ENCODE assay signal across 9 cellular contexts in the genomic region with DNA sequence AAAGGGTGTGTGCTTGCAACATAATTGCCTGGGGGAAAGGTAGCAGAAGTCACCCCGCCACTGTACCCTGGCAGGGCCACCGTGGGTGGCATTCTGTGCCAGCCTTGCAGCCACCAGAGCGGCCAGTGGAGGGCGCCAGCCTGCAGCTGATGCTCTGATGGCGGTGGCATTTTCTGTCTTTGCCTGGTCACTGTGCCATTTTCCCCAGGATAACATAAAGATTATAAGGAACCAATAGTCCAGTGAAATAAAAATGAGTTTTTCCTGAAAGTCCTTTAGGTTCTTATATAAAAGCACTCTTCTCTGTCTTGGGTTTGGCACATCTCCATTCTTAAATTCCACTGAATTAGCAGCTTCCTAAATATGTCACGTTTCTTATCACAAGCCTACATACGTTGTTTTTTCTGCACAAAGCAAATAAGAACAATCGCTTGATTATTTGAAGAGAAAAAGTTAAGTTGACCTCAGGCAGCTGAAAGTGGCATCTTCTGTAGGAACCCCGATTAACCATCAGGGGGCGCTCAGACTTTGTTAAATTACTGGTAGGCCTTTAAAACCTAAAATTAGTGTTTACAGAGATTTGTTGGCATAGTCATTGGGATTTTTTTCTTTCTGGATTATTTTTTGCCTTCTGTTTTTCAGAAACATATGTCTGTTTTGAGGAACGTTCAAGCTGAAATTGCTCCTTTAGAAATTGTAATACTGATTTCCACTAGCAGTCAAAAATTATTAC.
A peak's percentile ranks its signal among the peaks of the same experiment; 100 is the strongest.
DNase-seq lines count a peak whose midpoint lies in the region; ATAC-seq, FAIRE-seq and TF ChIP-seq lines count a peak whose summit lies in the region.
"Had no signal": no experiment of that assay in that cellular context is flagged by ENCODE, and none has a peak within 500 bp of the region (broad histone marks: within the 10 kb centered on the region; RNA-seq: fewer than 3 reads in every experiment).

No MANE protein-coding gene starts in this region.

- no peaks in the 10 kb centered on the region for H3K9me3 Mint-ChIP-seq in activated T-cell treated with anti-CD3 and anti-CD28 coated beads, Interleukin-2, amount 50 U/mL, for 72 hours
- H3K9me3 Mint-ChIP-seq in neural crest cell = no peaks in the 10 kb centered on the region

- H3K36me3 Mint-ChIP-seq in activated T-cell treated with anti-CD3 and anti-CD28 coated beads, Interleukin-2, amount 50 U/mL, for 72 hours (ENCODE audit: insufficient read depth in 2 of 2) = no peaks in the 10 kb centered on the region
- H3K36me3 Mint-ChIP-seq in neural crest cell (ENCODE audit: low read depth) = no peaks in the 10 kb centered on the region

- ATAC-seq in activated T-cell treated with anti-CD3 and anti-CD28 coated beads, Interleukin-2, amount 50 U/mL, for 72 hours (replicated peaks in 1 of 2) = peak; percentile 75 to 80

- peak overlapping the region; percentile 75 for H3K27ac ChIP-seq in substantia nigra (ENCODE audit: low read depth, low read length, poor library complexity, severe bottlenecking)
- H3K27ac ChIP-seq: BLaER1 had no signal

- no peak overlapping the region for H3K4me3 ChIP-seq in fibroblast of mammary gland (ENCODE audit: control insufficient read depth, low read depth, low read length)
- H3K4me3 ChIP-seq: BLaER1 had no signal

- no peak overlapping the region for H3K27ac Mint-ChIP-seq in activated T-cell treated with anti-CD3 and anti-CD28 coated beads, Interleukin-2, amount 50 U/mL, for 72 hours
- H3K27ac Mint-ChIP-seq in neural crest cell (ENCODE audit: unreplicated experiment) = no peak overlapping the region

- peak; percentile 64 for FAIRE-seq in RCC 7860 (lab: Jason Lieb, UNC)

- DNase-seq in NCI-H2107 treated with DMSO at 0.1 percent for 48 hours (lab: John Stamatoyannopoulos, UW; ENCODE audit: unreplicated experiment) = peak; percentile 33
- no peak for DNase-seq in NCI-H2107 (lab: John Stamatoyannopoulos, UW)
- peak; percentile 69 to 76 for DNase-seq in Kasumi-1 (lab: John Stamatoyannopoulos, UW)
- DNase-seq in RCC 7860 (ENCODE audit: low spot score) = peak; percentile 33
- peak; percentile 68 to 76 for DNase-seq in activated T-cell treated with anti-CD3 and anti-CD28 coated beads, Interleukin-2, amount 50 U/mL, for 72 hours
- DNase-seq in fibroblast of mammary gland (ENCODE audit: low read depth) = peak; percentile 74
- peak; percentile 64 for DNase-seq in neural crest cell (ENCODE audit: low read depth, low spot score)
- DNase-seq in substantia nigra (lab: John Stamatoyannopoulos, UW) = peak in 48 of 49 donors; percentile 27 to 85 (median 70)

- no peaks in the 10 kb centered on the region for H3K27me3 Mint-ChIP-seq in activated T-cell treated with anti-CD3 and anti-CD28 coated beads, Interleukin-2, amount 50 U/mL, for 72 hours (ENCODE audit: low read depth)
- H3K27me3 Mint-ChIP-seq in neural crest cell (ENCODE audit: low read depth) = peaks cover 14% of the 10 kb centered on the region

- peaks cover 5% of the 10 kb centered on the region for H3K4me1 Mint-ChIP-seq in activated T-cell treated with anti-CD3 and anti-CD28 coated beads, Interleukin-2, amount 50 U/mL, for 72 hours (ENCODE audit: low read depth)
- H3K4me1 Mint-ChIP-seq in neural crest cell = peaks cover 27% of the 10 kb centered on the region

- H3K4me3 Mint-ChIP-seq in activated T-cell treated with anti-CD3 and anti-CD28 coated beads, Interleukin-2, amount 50 U/mL, for 72 hours = peak overlapping the region; percentile 52 to 72
- H3K4me3 Mint-ChIP-seq in neural crest cell = no peak overlapping the region

- TF ChIP-seq CTCF in fibroblast of mammary gland (conservative IDR thresholded peaks at IDR 0.05; ENCODE audit: control insufficient read depth, insufficient read depth, low read depth, low read length) = peak; percentile 82
- peak; percentile 85 for TF ChIP-seq CTCF in neural crest cell (conservative IDR thresholded peaks at IDR 0.05)
